Comparison of ENCODE assay signal across 1 cellular context in the genomic region with DNA sequence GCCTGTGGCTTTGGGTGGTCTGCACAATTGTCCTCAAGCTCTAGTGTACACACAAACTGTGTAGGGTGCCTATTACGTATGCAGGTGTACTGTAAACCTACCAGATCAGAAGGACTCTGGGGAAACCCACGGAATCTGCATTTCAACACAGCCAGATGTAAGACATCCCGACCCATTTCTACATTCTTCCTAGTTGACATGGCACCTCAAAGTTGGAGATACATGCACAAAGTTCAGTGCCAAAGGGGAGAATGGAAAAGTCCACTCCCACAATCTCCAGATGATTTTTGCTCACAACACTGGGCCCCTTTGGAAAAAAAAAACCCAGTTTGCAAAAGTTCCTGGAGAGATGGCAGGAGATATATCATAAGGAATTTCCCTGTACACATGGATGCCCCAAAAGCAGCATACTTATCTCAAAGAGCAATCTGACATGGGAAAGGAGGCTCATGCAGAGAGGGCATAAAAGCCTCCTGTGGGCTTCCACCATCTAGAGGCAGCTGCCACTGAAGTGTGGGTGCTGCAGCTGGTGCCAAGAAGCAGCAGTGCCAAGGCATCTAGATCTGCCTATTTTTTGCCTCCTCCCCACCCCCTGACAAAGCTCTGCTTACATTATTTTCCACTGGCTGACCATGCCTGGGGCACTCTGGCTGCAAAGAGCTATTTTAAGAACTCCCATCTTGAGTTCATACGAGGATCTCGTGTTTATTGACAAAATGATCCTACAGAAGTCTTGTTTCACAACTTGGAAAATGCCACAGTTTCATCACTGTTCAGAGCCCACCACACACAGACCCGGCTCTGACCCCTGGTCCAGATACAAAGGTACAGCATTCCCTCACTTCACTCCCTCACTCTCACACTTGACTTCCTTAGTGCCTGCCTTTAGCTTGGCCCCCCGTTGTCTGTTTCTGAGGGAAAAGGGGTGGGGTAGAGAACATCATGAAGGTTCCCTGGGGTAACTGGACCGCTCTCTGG.
TF ChIP-seq lines count a peak whose summit lies in the region.

No MANE protein-coding gene starts in this region.

TF ChIP-seq in IMR-90, 13 proteins besides CTCF, POLR2A, EP300 and RAD21 (continued from another document):
- TF ChIP-seq, protein P1, sequence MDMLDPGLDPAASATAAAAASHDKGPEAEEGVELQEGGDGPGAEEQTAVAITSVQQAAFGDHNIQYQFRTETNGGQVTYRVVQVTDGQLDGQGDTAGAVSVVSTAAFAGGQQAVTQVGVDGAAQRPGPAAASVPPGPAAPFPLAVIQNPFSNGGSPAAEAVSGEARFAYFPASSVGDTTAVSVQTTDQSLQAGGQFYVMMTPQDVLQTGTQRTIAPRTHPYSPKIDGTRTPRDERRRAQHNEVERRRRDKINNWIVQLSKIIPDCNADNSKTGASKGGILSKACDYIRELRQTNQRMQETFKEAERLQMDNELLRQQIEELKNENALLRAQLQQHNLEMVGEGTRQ (IDR thresholded peaks at IDR 0.05; ENCODE audit: low read depth, low read length), result no peak
- TF ChIP-seq MAZ (IDR thresholded peaks at IDR 0.05; ENCODE audit: borderline replicate concordance, low read depth, low read length), result no peak
- no peak for TF ChIP-seq NFE2L2 (IDR thresholded peaks at IDR 0.05; ENCODE audit: low read depth, low read length)
